Comparison of ENCODE assay signal across 27 cellular contexts in genomic region chr18:10008006-10008647, GRCh38.
"Had no signal": no experiment of that assay in that cellular context is flagged by ENCODE, and none has a peak within 500 bp of the region (broad histone marks: within the 10 kb centered on the region; RNA-seq: fewer than 3 reads in every experiment).

No MANE protein-coding gene starts in this region.

- H3K36me3 ChIP-seq: ascending aorta, Peyer's patch, SJSA1 had no signal

- H3K36me3 Mint-ChIP-seq: activated naive CD4-positive, alpha-beta T cell treated with anti-CD3 and anti-CD28 coated beads, Interleukin-2, amount 50 U/mL, for 24 hours; activated naive CD8-positive, alpha-beta T cell treated with anti-CD3 and anti-CD28 coated beads, Interleukin-2, amount 10 ng/mL, durations not matched to agents 7 days and 5 days had no signal

- H3K9ac ChIP-seq: SK-N-SH had no signal

- H3K4me1 Mint-ChIP-seq: activated CD4-positive, alpha-beta T cell treated with anti-CD3 and anti-CD28 coated beads, Interleukin-2, amount 10 ng/mL, durations not matched to agents 24 days and 14 days; activated naive CD4-positive, alpha-beta T cell treated with anti-CD3 and anti-CD28 coated beads, Interleukin-2, amount 50 U/mL, for 24 hours; activated naive CD8-positive, alpha-beta T cell treated with anti-CD3 and anti-CD28 coated beads, Interleukin-2, amount 10 ng/mL, durations not matched to agents 7 days and 5 days had no signal

- H3K4me3 ChIP-seq: ascending aorta, Peyer's patch, SJSA1 had no signal

- DNase-seq: activated CD4-positive, alpha-beta T cell treated with anti-CD3 and anti-CD28 coated beads, Interleukin-2, amount 10 ng/mL, durations not matched to agents 24 days and 14 days; activated CD4-positive, alpha-beta T cell treated with anti-CD3 and anti-CD28 coated beads, Interleukin-2, amount 50 U/mL, for 48 hours; activated CD8-positive, alpha-beta T cell treated with anti-CD3 and anti-CD28 coated beads, Interleukin-2, amount 10 ng/mL, durations not matched to agents 7 days and 5 days; activated gamma-delta T cell; activated naive CD4-positive, alpha-beta T cell treated with Interleukin-2 at 50 U/mL for 16 hours; activated naive CD8-positive, alpha-beta T cell treated with anti-CD3 and anti-CD28 coated beads, Interleukin-2, amount 10 ng/mL, durations not matched to agents 7 days and 5 days; activated T-cell treated with anti-CD3 and anti-CD28 coated beads, Interleukin-2, amount 50 U/mL, for 24 hours; amygdala; NCI-H1105; NCI-H1417 treated with DMSO at 0.1 percent for 48 hours; NCI-H187 treated with DMSO at 0.1 percent for 48 hours; NCI-H2081; NCI-H226; NCI-H446 treated with DMSO at 0.1 percent for 48 hours; NCI-H524 treated with DMSO at 0.1 percent for 48 hours; PC-3; Peyer's patch; RPMI8226; SHP77 treated with DMSO at 0.1 percent for 48 hours; SK-N-SH had no signal

- H3K4me1 ChIP-seq: Peyer's patch had no signal

- H3K4me3 Mint-ChIP-seq: activated CD4-positive, alpha-beta T cell treated with anti-CD3 and anti-CD28 coated beads, Interleukin-2, amount 10 ng/mL, durations not matched to agents 24 days and 14 days; activated CD8-positive, alpha-beta T cell treated with anti-CD3 and anti-CD28 coated beads, Interleukin-2, amount 10 ng/mL, durations not matched to agents 7 days and 5 days; activated naive CD4-positive, alpha-beta T cell treated with anti-CD3 and anti-CD28 coated beads, Interleukin-2, amount 50 U/mL, for 24 hours; activated naive CD8-positive, alpha-beta T cell treated with anti-CD3 and anti-CD28 coated beads, Interleukin-2, amount 10 ng/mL, durations not matched to agents 7 days and 5 days; activated T-cell treated with anti-CD3 and anti-CD28 coated beads, Interleukin-2, amount 50 U/mL, for 24 hours; T-helper 1 cell treated with Interleukin-12 subunit alpha and Interleukin-12 subunit beta and Interleukin-4 antibody, amounts not matched to agents 30 μg/mL and 1 μg/mL, for 36 hours; T-helper 2 cell treated with Interferon-gamma antibody and Interleukin-4, amounts not matched to agents 5 μg/mL and 100 μg/mL, for 36 hours had no signal

- H3K9me3 Mint-ChIP-seq: activated naive CD4-positive, alpha-beta T cell treated with anti-CD3 and anti-CD28 coated beads, Interleukin-2, amount 50 U/mL, for 24 hours; activated naive CD8-positive, alpha-beta T cell treated with anti-CD3 and anti-CD28 coated beads, Interleukin-2, amount 10 ng/mL, durations not matched to agents 7 days and 5 days; activated T-cell treated with anti-CD3 and anti-CD28 coated beads, Interleukin-2, amount 50 U/mL, for 24 hours; activated T-helper 2 cell treated with anti-CD3 and anti-CD28 coated beads, Interferon-gamma antibody, Interleukin-2, Interleukin-4, amounts not matched to agents 10 μg/mL and 5 μg/mL and 100 μg/mL, durations not matched to agents 14 hours and 24 hours and 36 hours; T-helper 1 cell treated with Interleukin-12 subunit alpha and Interleukin-12 subunit beta and Interleukin-4 antibody, amounts not matched to agents 30 μg/mL and 1 μg/mL, for 36 hours; T-helper 2 cell treated with Interferon-gamma antibody and Interleukin-4, amounts not matched to agents 5 μg/mL and 100 μg/mL, for 36 hours had no signal

- H3K27me3 ChIP-seq: ascending aorta, Peyer's patch, SJSA1 had no signal

- FAIRE-seq: TTC549 had no signal

- ATAC-seq: activated CD8-positive, alpha-beta T cell treated with anti-CD3 and anti-CD28 coated beads, Interleukin-2, amount 10 ng/mL, durations not matched to agents 7 days and 5 days; PC-3 had no signal

- H3K9me3 ChIP-seq: ascending aorta, Peyer's patch, SJSA1, SK-N-SH had no signal

- H3K27me3 Mint-ChIP-seq: activated T-cell treated with anti-CD3 and anti-CD28 coated beads, Interleukin-2, amount 50 U/mL, for 24 hours had no signal

- H3K9me2 ChIP-seq: SK-N-SH had no signal

- H3K27ac Mint-ChIP-seq: activated CD4-positive, alpha-beta T cell treated with anti-CD3 and anti-CD28 coated beads, Interleukin-2, amount 10 ng/mL, durations not matched to agents 24 days and 14 days; activated CD8-positive, alpha-beta T cell treated with anti-CD3 and anti-CD28 coated beads, Interleukin-2, amount 10 ng/mL, durations not matched to agents 7 days and 5 days; activated naive CD4-positive, alpha-beta T cell treated with anti-CD3 and anti-CD28 coated beads, Interleukin-2, amount 50 U/mL, for 24 hours; activated naive CD8-positive, alpha-beta T cell treated with anti-CD3 and anti-CD28 coated beads, Interleukin-2, amount 10 ng/mL, durations not matched to agents 7 days and 5 days; activated T-cell treated with anti-CD3 and anti-CD28 coated beads, Interleukin-2, amount 50 U/mL, for 24 hours; activated T-helper 2 cell treated with anti-CD3 and anti-CD28 coated beads, Interferon-gamma antibody, Interleukin-2, Interleukin-4, amounts not matched to agents 10 μg/mL and 5 μg/mL and 100 μg/mL, durations not matched to agents 14 hours and 24 hours and 36 hours; T-helper 1 cell treated with Interleukin-12 subunit alpha and Interleukin-12 subunit beta and Interleukin-4 antibody, amounts not matched to agents 30 μg/mL and 1 μg/mL, for 36 hours; T-helper 2 cell treated with Interferon-gamma antibody and Interleukin-4, amounts not matched to agents 5 μg/mL and 100 μg/mL, for 36 hours had no signal

- H3K4me2 ChIP-seq: SK-N-SH had no signal

- H3K27ac ChIP-seq: ascending aorta, Peyer's patch, SJSA1 had no signal
